In the genomic region with DNA sequence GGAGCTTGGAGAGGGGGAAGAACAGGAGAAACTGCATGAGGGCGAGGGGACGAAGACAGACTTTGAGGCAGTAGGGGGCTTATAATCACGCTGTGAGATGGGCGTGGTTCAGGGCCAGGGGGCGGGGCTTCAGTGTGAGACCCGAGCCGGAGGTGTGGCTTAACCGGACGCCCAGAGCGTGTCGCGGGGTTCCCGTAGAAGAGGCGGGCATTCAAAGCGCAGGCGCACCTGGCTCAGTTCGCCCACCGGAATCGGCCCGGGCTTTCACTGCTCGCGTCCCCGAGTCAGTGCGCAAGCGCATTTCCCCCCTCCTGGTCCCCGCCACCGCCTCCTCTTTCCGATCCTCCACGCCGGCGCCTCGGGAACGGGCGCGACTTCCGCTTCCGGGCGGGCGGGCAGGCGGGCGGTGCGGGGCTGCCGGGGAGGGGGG, we compare ENCODE assay signal across 8 cellular contexts. TPM values are rescaled to one million over a fixed set of nuclear protein-coding genes. Genes with fewer than 3 reads are reported as not detected.
DNase-seq lines count a peak whose midpoint lies in the region; ATAC-seq and TF ChIP-seq lines count a peak whose summit lies in the region.

No MANE protein-coding gene starts in this region.

- intact Hi-C loops in colonic mucosa (cut with DNase I) (loop anchor here (5.0 kb wide), 1 partner anchor 88 kb away; no protein-coding TSS in a partner anchor), left lung (cut with DNase I) (loop anchor here in 1 of 2 donors (10.0 kb wide), 1 partner anchor 90 kb away; no protein-coding TSS in a partner anchor)

- H3K4me1 ChIP-seq in BLaER1 treated with 17β-estradiol and CSF1 and Interleukin-3, amounts not matched to agents 10 nM and 100 nM: peaks cover 42 to 74% (median 55%) of the 10 kb centered on the region in 10 experiments
- H3K4me1 ChIP-seq in colonic mucosa (peaks cover 7% of the 10 kb centered on the region), left lung (peaks cover 7 to 77% of the 10 kb centered on the region in 2 donors)

- H3K4me3 ChIP-seq in BLaER1 treated with 17β-estradiol and CSF1 and Interleukin-3, amounts not matched to agents 10 nM and 100 nM: peak overlapping the region; percentile 75 to 96 (median 87)
- peak overlapping the region; percentile 76 for H3K4me3 ChIP-seq in colonic mucosa
- H3K4me3 ChIP-seq in left lung: peak overlapping the region; percentile 65 to 74

- H3K27me3 ChIP-seq in BLaER1 treated with 17β-estradiol and CSF1 and Interleukin-3, amounts not matched to agents 10 nM and 100 nM: no peaks in the 10 kb centered on the region
- H3K27me3 ChIP-seq in colonic mucosa (no peaks in the 10 kb centered on the region), left lung (no peaks in the 10 kb centered on the region)

- H3K4me2 ChIP-seq in BLaER1 treated with 17β-estradiol and CSF1 and Interleukin-3, amounts not matched to agents 10 nM and 100 nM: peak overlapping the region in 8 of 11 experiments; percentile 71 to 99 (median 90); a peak in 13 of 22 replicates

- peak overlapping the region; percentile 84 to 96 (median 94) for H3K9ac ChIP-seq in BLaER1 treated with 17β-estradiol and CSF1 and Interleukin-3, amounts not matched to agents 10 nM and 100 nM
- peak overlapping the region; percentile 69 to 95 for H3K9ac ChIP-seq in colonic mucosa (ENCODE audit: low read depth in 2 of 2, low read length in 2 of 2)

- ATAC-seq in GM19351 (IDR thresholded peaks at IDR 0.05; ENCODE audit: unreplicated experiment) (peak; percentile 61), HG03469 (IDR thresholded peaks at IDR 0.05; ENCODE audit: unreplicated experiment) (peak; percentile 41), left lung (peak; percentile 83)

- peak; percentile 96 to 100 for DNase-seq in NCI-H526 (lab: John Stamatoyannopoulos, UW)
- DNase-seq in activated CD4-positive, alpha-beta T cell treated with anti-CD3 and anti-CD28 coated beads for 48 hours: peak; percentile 100
- peak; percentile 97 for DNase-seq in colonic mucosa
- DNase-seq in left lung: peak; percentile 98
- DNase-seq in stimulated activated CD4-positive, alpha-beta T cell treated with anti-CD3 and anti-CD28 coated beads, Interleukin-2, amount 100 ng/mL, for 24 hours: peak; percentile 99

- peaks cover 0 to 40% (median 36%) of the 10 kb centered on the region in 11 experiments; a peak in 15 of 22 replicates for H4K20me1 ChIP-seq in BLaER1 treated with 17β-estradiol and CSF1 and Interleukin-3, amounts not matched to agents 10 nM and 100 nM

- peaks cover 0 to 6% (median 0%) of the 10 kb centered on the region in 11 experiments; a peak in 2 of 22 replicates for H3K9me3 ChIP-seq in BLaER1 treated with 17β-estradiol and CSF1 and Interleukin-3, amounts not matched to agents 10 nM and 100 nM (replicated peaks in 1 of 11)
- H3K9me3 ChIP-seq in colonic mucosa (no peaks in the 10 kb centered on the region), left lung (no peaks in the 10 kb centered on the region)

- no peak for TF ChIP-seq CTCF in colonic mucosa (IDR thresholded peaks at IDR 0.05)
- no peak for TF ChIP-seq CTCF in left lung (IDR thresholded peaks at IDR 0.05)

- H3K36me3 ChIP-seq in BLaER1 treated with 17β-estradiol and CSF1 and Interleukin-3, amounts not matched to agents 10 nM and 100 nM: peaks cover 26 to 50% (median 38%) of the 10 kb centered on the region in 11 experiments
- H3K36me3 ChIP-seq in colonic mucosa (no peaks in the 10 kb centered on the region), left lung (peaks cover 0 to 28% of the 10 kb centered on the region in 2 donors)

- peak overlapping the region; percentile 86 to 95 (median 93) for H3K27ac ChIP-seq in BLaER1 treated with 17β-estradiol and CSF1 and Interleukin-3, amounts not matched to agents 10 nM and 100 nM
- H3K27ac ChIP-seq in colonic mucosa (peak overlapping the region; percentile 96), left lung (peak overlapping the region; percentile 91 to 95)

RNA-seq across cellular contexts. Expression of a gene that starts 0.2 kb away (rescaled TPM):
- total RNA-seq in colonic mucosa (10 to 100 TPM; 12.9 to 13.1 TPM), left lung (10 to 100 TPM; 13.7 to 16.1 TPM)

RNA-seq across cellular contexts. Expression of a gene that starts 5.1 kb away (rescaled TPM):
- total RNA-seq in colonic mucosa: 10 to 100 TPM; 30.4 to 33.9 TPM
- total RNA-seq in left lung: 10 to 100 TPM; 22.3 to 22.4 TPM

RNA-seq across cellular contexts. Expression of a gene that starts 5.9 kb away (rescaled TPM):
- total RNA-seq in colonic mucosa (10 to 100 TPM; 12.2 to 14.5 TPM), left lung (10 to 100 TPM; 11.0 to 14.4 TPM)

RNA-seq across cellular contexts. Expression of a gene that starts 19.1 kb away (rescaled TPM):
- total RNA-seq in colonic mucosa (10 to 100 TPM in 1 of 2 donors, 1 to 10 TPM in 1; 9.9 to 10.2 TPM), left lung (1 to 10 TPM; 6.0 to 8.0 TPM)

RNA-seq across cellular contexts. Expression of a gene that starts 24.6 kb away (rescaled TPM):
- total RNA-seq in colonic mucosa: 1 to 10 TPM; 8.0 to 8.7 TPM
- 10 to 100 TPM; 12.8 to 14.7 TPM for total RNA-seq in left lung

Comparison
In these comparisons a context has a peak if more than half of its experiments do, and no peak if none do; other contexts are left out.
1. Peak in every context shown above with its lines: DNase-seq, ATAC-seq, H3K4me3 ChIP-seq and H3K27ac ChIP-seq.